In the genomic region with DNA sequence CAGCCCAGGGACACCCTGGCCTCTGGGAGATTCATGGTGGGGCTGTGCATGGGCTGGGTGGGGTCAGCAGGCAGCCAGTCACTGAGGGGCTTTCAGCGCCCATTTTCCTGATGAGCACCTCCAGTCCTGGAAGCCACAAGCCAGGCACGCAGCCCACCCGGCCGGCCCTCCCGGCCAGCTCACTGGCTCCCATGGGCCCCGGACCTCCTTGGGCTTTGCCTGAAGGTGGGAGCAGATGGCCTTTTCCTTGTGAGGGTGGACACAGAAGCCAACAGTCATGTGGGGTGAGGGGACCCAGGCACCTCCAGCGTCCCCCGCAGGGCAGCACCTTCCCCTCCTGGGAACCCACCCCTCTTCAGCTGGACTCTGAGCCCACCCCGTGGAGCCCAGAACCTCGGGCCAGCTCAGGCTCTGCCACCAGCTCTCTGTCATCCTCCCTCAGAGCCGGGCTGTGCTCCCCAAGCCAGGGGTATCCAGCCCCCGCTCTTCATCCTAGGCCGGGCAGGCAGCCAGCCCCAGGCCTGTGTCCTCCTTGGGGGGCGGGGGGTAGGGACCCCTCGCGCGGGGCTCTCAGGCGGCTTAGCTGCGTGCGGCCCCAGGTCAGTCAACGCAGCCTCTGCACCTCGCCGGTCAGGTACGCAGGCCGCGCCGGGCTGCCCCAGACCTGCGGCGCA, we compare ENCODE assay signal across 12 cellular contexts. TPM values are rescaled to one million over a fixed set of nuclear protein-coding genes. Genes with fewer than 3 reads are reported as not detected.
A peak's percentile ranks its signal among the peaks of the same experiment; 100 is the strongest.
DNase-seq lines count a peak whose midpoint lies in the region; ATAC-seq, FAIRE-seq and TF ChIP-seq lines count a peak whose summit lies in the region.
"Had no signal": no experiment of that assay in that cellular context is flagged by ENCODE, and none has a peak within 500 bp of the region (broad histone marks: within the 10 kb centered on the region; RNA-seq: fewer than 3 reads in every experiment).

No MANE protein-coding gene starts in this region.

- intact Hi-C loops in activated naive CD4-positive, alpha-beta T cell treated with anti-CD3 and anti-CD28 coated beads for 36 hours (cut with micrococcal nuclease), result no loop called here

- no peak for FAIRE-seq in GM19239 (lab: Jason Lieb, UNC)
- FAIRE-seq: small intestine had no signal

- H3K27me3 Mint-ChIP-seq in activated naive CD4-positive, alpha-beta T cell treated with anti-CD3 and anti-CD28 coated beads for 36 hours (ENCODE audit: low read depth), result peaks cover 17% of the 10 kb centered on the region
- H3K27me3 Mint-ChIP-seq in T-cell (peaks cover 5 to 29% of the 10 kb centered on the region in 2 donors), immature natural killer cell (ENCODE audit: low read depth in 3 of 3) (peaks cover 0 to 13% (median 8%) of the 10 kb centered on the region in 3 donors)

- H3K27me3 ChIP-seq in suprapubic skin, result peaks cover 37% of the 10 kb centered on the region

- CTCF ChIA-PET in activated naive CD4-positive, alpha-beta T cell treated with anti-CD3 and anti-CD28 coated beads for 36 hours (lab: Charles Lee), result interaction anchor here (1.0 kb wide), 1 partner anchor 33 kb away, joined by 3 read pairs; no protein-coding TSS in a partner anchor
- CTCF ChIA-PET in T-cell (lab: Charles Lee), result no interaction called here

- H3K4me1 Mint-ChIP-seq in activated naive CD4-positive, alpha-beta T cell treated with anti-CD3 and anti-CD28 coated beads for 36 hours (ENCODE audit: low read depth), result no peaks in the 10 kb centered on the region
- H3K4me1 Mint-ChIP-seq in T-cell, result peaks cover 0 to 5% (median 0%) of the 10 kb centered on the region in 3 donors
- H3K4me1 Mint-ChIP-seq in immature natural killer cell, result peaks cover 0 to 1% of the 10 kb centered on the region in 2 donors

- H3K9me3 Mint-ChIP-seq in activated naive CD4-positive, alpha-beta T cell treated with anti-CD3 and anti-CD28 coated beads for 36 hours, result no peaks in the 10 kb centered on the region
- no peaks in the 10 kb centered on the region for H3K9me3 Mint-ChIP-seq in T-cell
- peaks cover 0 to 2% (median 0%) of the 10 kb centered on the region in 6 donors for H3K9me3 Mint-ChIP-seq in immature natural killer cell
- H3K9me3 Mint-ChIP-seq: activated T-cell treated with anti-CD3 and anti-CD28 coated beads, Interleukin-2, amount 50 U/mL, for 72 hours; nephron progenitor cell had no signal

- no peak for TF ChIP-seq CTCF in suprapubic skin (IDR thresholded peaks at IDR 0.05)

- TF ChIP-seq POLR2A in suprapubic skin (IDR thresholded peaks at IDR 0.05), result no peak

- H3K4me3 ChIP-seq in suprapubic skin, result peak overlapping the region; percentile 70

- H3K9me3 ChIP-seq in suprapubic skin, result no peaks in the 10 kb centered on the region

- POLR2A ChIA-PET in T-cell (lab: Charles Lee), result no interaction called here

- no peak overlapping the region for H3K27ac ChIP-seq in suprapubic skin

- 67% methylated on average over 11 of the region's 29 CpGs for WGBS in suprapubic skin

- peak overlapping the region; percentile 9 for H3K4me3 Mint-ChIP-seq in activated naive CD4-positive, alpha-beta T cell treated with anti-CD3 and anti-CD28 coated beads for 36 hours
- H3K4me3 Mint-ChIP-seq in T-cell, result peak overlapping the region; percentile 39 to 67 (median 58)
- H3K4me3 Mint-ChIP-seq in immature natural killer cell, result peak overlapping the region in 4 of 5 donors; percentile 54 to 64 (median 58)
- H3K4me3 Mint-ChIP-seq: nephron progenitor cell had no signal

- TF ChIP-seq EP300 in suprapubic skin (IDR thresholded peaks at IDR 0.05), result no peak

- no peak overlapping the region for H3K27ac Mint-ChIP-seq in activated naive CD4-positive, alpha-beta T cell treated with anti-CD3 and anti-CD28 coated beads for 36 hours
- no peak overlapping the region for H3K27ac Mint-ChIP-seq in T-cell
- no peak overlapping the region for H3K27ac Mint-ChIP-seq in immature natural killer cell
- H3K27ac Mint-ChIP-seq: activated T-cell treated with anti-CD3 and anti-CD28 coated beads, Interleukin-2, amount 50 U/mL, for 72 hours; nephron progenitor cell had no signal

- H3K36me3 ChIP-seq in suprapubic skin, result no peaks in the 10 kb centered on the region

- peaks cover 72% of the 10 kb centered on the region for H3K4me1 ChIP-seq in suprapubic skin

- H3K36me3 Mint-ChIP-seq in activated naive CD4-positive, alpha-beta T cell treated with anti-CD3 and anti-CD28 coated beads for 36 hours (ENCODE audit: low read depth), result no peaks in the 10 kb centered on the region
- no peaks in the 10 kb centered on the region for H3K36me3 Mint-ChIP-seq in T-cell
- H3K36me3 Mint-ChIP-seq in immature natural killer cell, result no peaks in the 10 kb centered on the region

- ATAC-seq in T-cell (replicated peaks in 1 of 4) (peak in 1 of 4 experiments; percentile 5), GM19035 (IDR thresholded peaks at IDR 0.05; ENCODE audit: unreplicated experiment) (no peak), GM18873 (IDR thresholded peaks at IDR 0.05; ENCODE audit: low FRiP score, unreplicated experiment) (no peak)

- no peak for DNase-seq in activated naive CD4-positive, alpha-beta T cell treated with anti-CD3 and anti-CD28 coated beads for 36 hours
- no peak for DNase-seq in activated naive CD4-positive, alpha-beta T cell (lab: John Stamatoyannopoulos, UW)
- DNase-seq in T-cell, result no peak
- DNase-seq in immature natural killer cell, result no peak
- DNase-seq in suprapubic skin (ENCODE audit: low spot score in 2 of 2), result no peak
- no peak for DNase-seq in GM19239 (ENCODE audit: insufficient read length, low spot score)
- DNase-seq: NCI-H1417 treated with DMSO at 0.1 percent for 48 hours had no signal

RNA-seq across cellular contexts. Expression of gene FGFR3, which starts 0.8 kb away (rescaled TPM):
- total RNA-seq in activated naive CD4-positive, alpha-beta T cell treated with anti-CD3 and anti-CD28 coated beads for 36 hours, result under 1 TPM; 0.27 to 0.52 TPM
- total RNA-seq in T-cell, result under 1 TPM in 3 of 5 donors, not detected in 2; 0.70 to 0.91 (median 0.90) TPM
- polyA plus RNA-seq in immature natural killer cell, result not detected
- 100 to 1,000 TPM; 511 to 829 (median 662) TPM for total RNA-seq in suprapubic skin

Comparison
In these comparisons a context has a peak if more than half of its experiments do, and no peak if none do; other contexts are left out.
1. RNA of gene FGFR3, which starts 0.8 kb away (total RNA-seq): 511 to 829 TPM in suprapubic skin; 0.70 to 0.91 TPM in T-cell and 0.27 to 0.52 TPM in activated naive CD4-positive, alpha-beta T cell treated with anti-CD3 and anti-CD28 coated beads for 36 hours; every median in the first group is over 100 times any median in the second.
2. Peak in every context shown above with its lines, with median percentiles within 50 percentile points of each other: H3K4me3 Mint-ChIP-seq.